Comparison of ENCODE assay signal across 7 cellular contexts in genomic region chr19:1081301-1082164, GRCh38. TPM values are rescaled to one million over a fixed set of nuclear protein-coding genes. Genes with fewer than 3 reads are reported as not detected.
A peak's percentile ranks its signal among the peaks of the same experiment; 100 is the strongest.
DNase-seq lines count a peak whose midpoint lies in the region; ATAC-seq and TF ChIP-seq lines count a peak whose summit lies in the region.
"Had no signal": no experiment of that assay in that cellular context is flagged by ENCODE, and none has a peak within 500 bp of the region (broad histone marks: within the 10 kb centered on the region; RNA-seq: fewer than 3 reads in every experiment).

No MANE protein-coding gene starts in this region.

- no peaks in the 10 kb centered on the region for H3K36me3 Mint-ChIP-seq in HFFc6 (ENCODE audit: low read depth)

- ATAC-seq in lower lobe of right lung (no peak), GM19452 (IDR thresholded peaks at IDR 0.05; ENCODE audit: unreplicated experiment) (no peak)
- ATAC-seq in stimulated activated naive CD8-positive, alpha-beta T cell treated with anti-CD3 and anti-CD28 coated beads, Interleukin-15, Interleukin-2, amounts not matched to agents 100 U/mL and 50 U/mL, for 24 hours = no peak

- TF ChIP-seq CTCF in lower lobe of right lung (IDR thresholded peaks at IDR 0.05) (no peak), HFFc6 (IDR thresholded peaks at IDR 0.05) (no peak)

- no peak overlapping the region for H3K27ac ChIP-seq in lower lobe of right lung

- peaks cover 26% of the 10 kb centered on the region for H3K4me1 ChIP-seq in lower lobe of right lung

- DNase-seq in COR-L47 (lab: John Stamatoyannopoulos, UW) (peak; percentile 55), SK-N-DZ (ENCODE audit: low spot score) (peak; percentile 70), lower lobe of right lung (no peak), HFFc6 (no peak)
- no peak for DNase-seq in stimulated activated naive CD8-positive, alpha-beta T cell treated with anti-CD3 and anti-CD28 coated beads, Interleukin-15, Interleukin-2, amounts not matched to agents 100 U/mL and 50 U/mL, for 24 hours
- DNase-seq: KG1 had no signal

- intact Hi-C loops in lower lobe of right lung (cut with DNase I) = no loop called here

- no peak overlapping the region for H3K4me3 Mint-ChIP-seq in HFFc6

- H3K27me3 Mint-ChIP-seq in HFFc6 (ENCODE audit: insufficient read depth) = no peaks in the 10 kb centered on the region

- no peak overlapping the region for H3K27ac Mint-ChIP-seq in HFFc6

- H3K27me3 ChIP-seq in lower lobe of right lung (ENCODE audit: low read depth) = no peaks in the 10 kb centered on the region

- no peaks in the 10 kb centered on the region for H3K9me3 ChIP-seq in lower lobe of right lung

- H3K4me3 ChIP-seq in lower lobe of right lung = peak overlapping the region; percentile 25

- peaks cover 74% of the 10 kb centered on the region for H3K36me3 ChIP-seq in lower lobe of right lung

- H3K4me1 Mint-ChIP-seq in HFFc6 (ENCODE audit: low read depth) = no peaks in the 10 kb centered on the region

- no peaks in the 10 kb centered on the region for H3K9me3 Mint-ChIP-seq in HFFc6

RNA-seq across cellular contexts. Expression of gene POLR2E, which starts 13.6 kb away (rescaled TPM):
- polyA plus RNA-seq in SK-N-DZ (2014; cell fraction: cytosol; rRNA removed) = 240 and 311 TPM in 2 replicates
- polyA plus RNA-seq in SK-N-DZ (2014; cell fraction: nucleus; rRNA removed) = 150 and 168 TPM in 2 replicates
- total RNA-seq in lower lobe of right lung = 158 TPM
- total RNA-seq in HFFc6 (2021; fragmentation: NEBNext Ultra II Directional; extraction: Animal tissue kit (Norgen Biotek cat#: 25700)) = 100 to 1,000 TPM; 224 to 289 (median 250) TPM

RNA-seq across cellular contexts. Expression of gene ARHGAP45, which starts 14.6 kb away (rescaled TPM):
- 3.2 and 6.2 TPM in 2 replicates for polyA plus RNA-seq in SK-N-DZ (2014; cell fraction: cytosol; rRNA removed)
- 6.1 and 10.6 TPM in 2 replicates for polyA plus RNA-seq in SK-N-DZ (2014; cell fraction: nucleus; rRNA removed)
- 83.5 TPM for total RNA-seq in lower lobe of right lung
- under 1 TPM; 0.28 to 0.74 (median 0.60) TPM for total RNA-seq in HFFc6 (2021; fragmentation: NEBNext Ultra II Directional; extraction: Animal tissue kit (Norgen Biotek cat#: 25700))

RNA-seq across cellular contexts. Expression of gene GPX4, which starts 22.3 kb away (rescaled TPM):
- 781 and 852 TPM in 2 replicates for polyA plus RNA-seq in SK-N-DZ (2014; cell fraction: cytosol; rRNA removed)
- 522 and 693 TPM in 2 replicates for polyA plus RNA-seq in SK-N-DZ (2014; cell fraction: nucleus; rRNA removed)
- total RNA-seq in lower lobe of right lung = 378 TPM
- total RNA-seq in HFFc6 (2021; fragmentation: NEBNext Ultra II Directional; extraction: Animal tissue kit (Norgen Biotek cat#: 25700)) = 100 to 1,000 TPM; 193 to 237 (median 223) TPM

RNA-seq across cellular contexts. Expression of gene ABCA7, which starts 41.6 kb away (rescaled TPM):
- polyA plus RNA-seq in SK-N-DZ (2014; cell fraction: cytosol; rRNA removed) = 7.6 and 10.8 TPM in 2 replicates
- polyA plus RNA-seq in SK-N-DZ (2014; cell fraction: nucleus; rRNA removed) = 71.2 and 150 TPM in 2 replicates
- total RNA-seq in lower lobe of right lung = 53.3 TPM
- total RNA-seq in HFFc6 (2021; fragmentation: NEBNext Ultra II Directional; extraction: Animal tissue kit (Norgen Biotek cat#: 25700)) = 1 to 10 TPM; 4.6 to 8.1 (median 6.6) TPM

RNA-seq across cellular contexts. Expression of gene CNN2, which starts 55.1 kb away (rescaled TPM):
- polyA plus RNA-seq in SK-N-DZ (2014; cell fraction: cytosol; rRNA removed) = 100.0 and 112 TPM in 2 replicates
- 50.3 and 54.1 TPM in 2 replicates for polyA plus RNA-seq in SK-N-DZ (2014; cell fraction: nucleus; rRNA removed)
- total RNA-seq in lower lobe of right lung = 158 TPM
- total RNA-seq in HFFc6 (2021; fragmentation: NEBNext Ultra II Directional; extraction: Animal tissue kit (Norgen Biotek cat#: 25700)) = 100 to 1,000 TPM; 483 to 579 (median 507) TPM

Comparison
In these comparisons a context has a peak if more than half of its experiments do, and no peak if none do; other contexts are left out.
1. DNase-seq: peak in COR-L47 (single experiment) and SK-N-DZ (single experiment); none in lower lobe of right lung (single experiment), stimulated activated naive CD8-positive, alpha-beta T cell treated with anti-CD3 and anti-CD28 coated beads, Interleukin-15, Interleukin-2, amounts not matched to agents 100 U/mL and 50 U/mL, for 24 hours (single experiment) and HFFc6 (single experiment).
2. RNA of gene ARHGAP45, which starts 14.6 kb away (total RNA-seq): 83.5 TPM in lower lobe of right lung (single experiment); 0.28 to 0.74 TPM in HFFc6; every median in the first group is over 10 times any median in the second.